Comparison of ENCODE assay signal across 19 cellular contexts in genomic region chr22:21025763-21026755, GRCh38. TPM values are rescaled to one million over a fixed set of nuclear protein-coding genes. Genes with fewer than 3 reads are reported as not detected.
DNase-seq lines count a peak whose midpoint lies in the region; ATAC-seq and TF ChIP-seq lines count a peak whose summit lies in the region.
"Had no signal": no experiment of that assay in that cellular context is flagged by ENCODE, and none has a peak within 500 bp of the region (broad histone marks: within the 10 kb centered on the region; RNA-seq: fewer than 3 reads in every experiment).

No MANE protein-coding gene starts in this region.

- H3K4me3 Mint-ChIP-seq in T-helper 17 cell = no peak overlapping the region
- H3K4me3 Mint-ChIP-seq: GM23338, natural killer cell had no signal

- DNase-seq in GM13976 (ENCODE audit: low spot score) = peak; percentile 25
- no peak for DNase-seq in T-helper 17 cell
- DNase-seq in mucosa of descending colon = no peak
- no peak for DNase-seq in NCI-H345 (lab: John Stamatoyannopoulos, UW)
- no peak for DNase-seq in NCI-H748 treated with DMSO at 0.1 percent for 48 hours (lab: John Stamatoyannopoulos, UW)
- DNase-seq: activated CD4-positive, CD25-positive, alpha-beta regulatory T cell treated with anti-CD3 and anti-CD28 coated beads, Interleukin-2, amount 50 U/mL, for 72 hours; EL; hippocampal formation; natural killer cell; NCI-H1417; NCI-H526 treated with DMSO at 0.1 percent for 48 hours; OCI-M1; stimulated activated CD4-positive, alpha-beta T cell treated with anti-CD3 and anti-CD28 coated beads, Interleukin-2, amount 100 ng/mL, for 24 hours; T-helper 9 cell had no signal

- no peaks in the 10 kb centered on the region for H3K36me3 ChIP-seq in mucosa of descending colon (ENCODE audit: low read depth)

- peaks cover 12% of the 10 kb centered on the region for H3K4me1 Mint-ChIP-seq in T-helper 17 cell

- ATAC-seq in T-helper 17 cell (no peak), mucosa of descending colon (peak; percentile 8), HG02642 (IDR thresholded peaks at IDR 0.05; ENCODE audit: poor library complexity, unreplicated experiment) (no peak)
- ATAC-seq: GM23338 had no signal

- no peak for TF ChIP-seq CTCF in GM13976 (IDR thresholded peaks at IDR 0.05; ENCODE audit: borderline replicate concordance, control extremely low read depth, extremely low read depth, insufficient read depth, missing control alignments)
- TF ChIP-seq CTCF in mucosa of descending colon (IDR thresholded peaks at IDR 0.05) = no peak

- intact Hi-C loops in mucosa of descending colon (cut with DNase I, micrococcal nuclease) = no loop called here

- H3K27me3 Mint-ChIP-seq in T-helper 17 cell = peaks cover 21% of the 10 kb centered on the region

- H3K4me3 ChIP-seq in mucosa of descending colon = no peak overlapping the region
- H3K4me3 ChIP-seq: GM23338 had no signal

- in situ Hi-C loops in GM13976 (cut with MboI; ENCODE audit: low sequenced_read_pairs, unreplicated experiment) = no loop called here

- peak overlapping the region; percentile 45 for H3K27ac Mint-ChIP-seq in T-helper 17 cell
- H3K27ac Mint-ChIP-seq: GM23338 had no signal

- H3K36me3 Mint-ChIP-seq in T-helper 17 cell (ENCODE audit: low read depth) = peaks cover 2% of the 10 kb centered on the region
- H3K36me3 Mint-ChIP-seq: natural killer cell had no signal

- no peaks in the 10 kb centered on the region for H3K9me3 ChIP-seq in T-helper 17 cell (ENCODE audit: control insufficient read depth, low read length, poor library complexity, severe bottlenecking)
- H3K9me3 ChIP-seq in mucosa of descending colon = no peaks in the 10 kb centered on the region
- H3K9me3 ChIP-seq: Caco-2 had no signal

- H3K4me1 ChIP-seq in mucosa of descending colon (ENCODE audit: low read depth) = no peaks in the 10 kb centered on the region

RNA-seq across cellular contexts. Expression of gene SLC7A4, which starts 6.3 kb away (rescaled TPM):
- under 1 TPM; 0.13 to 0.15 TPM for total RNA-seq in T-helper 17 cell
- 1 to 10 TPM; 1.4 to 4.0 (median 2.4) TPM for total RNA-seq in mucosa of descending colon
- total RNA-seq: HT-29, natural killer cell had no signal

RNA-seq across cellular contexts. Expression of gene P2RX6, which starts 11.1 kb away (rescaled TPM):
- 1 to 10 TPM in 1 of 2 donors, under 1 TPM in 1; 0.39 to 1.0 TPM for total RNA-seq in T-helper 17 cell
- total RNA-seq in mucosa of descending colon = 1 to 10 TPM; 1.4 to 1.6 (median 1.4) TPM
- total RNA-seq: GM23338, kidney epithelial cell had no signal

RNA-seq across cellular contexts. Expression of gene LRRC74B, which starts 19.7 kb away (rescaled TPM):
- total RNA-seq in T-helper 17 cell (under 1 TPM in 1 of 2 donors, not detected in 1; 0.10 TPM), mucosa of descending colon (under 1 TPM in 1 of 3 donors, not detected in 2; 0.31 TPM)
- total RNA-seq: Caco-2, GM23338, HT-29, kidney epithelial cell had no signal

RNA-seq across cellular contexts. Expression of gene THAP7, which starts 24.1 kb away (rescaled TPM):
- 10 to 100 TPM; 41.5 to 55.6 TPM for total RNA-seq in T-helper 17 cell
- 10 to 100 TPM; 16.8 to 27.8 (median 19.8) TPM for total RNA-seq in mucosa of descending colon

RNA-seq across cellular contexts. Expression of gene LZTR1, which starts 44.0 kb away (rescaled TPM):
- total RNA-seq in T-helper 17 cell (10 to 100 TPM; 49.4 to 59.3 TPM), mucosa of descending colon (10 to 100 TPM; 42.9 to 71.3 (median 43.6) TPM)
